33 cellular contexts compared by ENCODE assay signal in genomic region chr14:31508140-31508539, GRCh38. TPM values are rescaled to one million over a fixed set of nuclear protein-coding genes. Genes with fewer than 3 reads are reported as not detected.
"Had no signal": no experiment of that assay in that cellular context is flagged by ENCODE, and none has a peak within 500 bp of the region (broad histone marks: within the 10 kb centered on the region; RNA-seq: fewer than 3 reads in every experiment).

No MANE protein-coding gene starts in this region.

- H3K4me1 ChIP-seq: left lung, pancreas, prostate gland had no signal

- H3K27me3 ChIP-seq: left lung, pancreas, sigmoid colon, suprapubic skin, tibial nerve had no signal

- H3K9me3 ChIP-seq: left lung, lower lobe of right lung, pancreas, prostate gland, sigmoid colon, suprapubic skin, tibial nerve had no signal

- H3K27ac Mint-ChIP-seq: activated CD4-positive, alpha-beta T cell treated with anti-CD3 and anti-CD28 coated beads for 36 hours; activated naive CD4-positive, alpha-beta T cell treated with anti-CD3 and anti-CD28 coated beads, Interleukin-2, amount 50 U/mL, for 72 hours; activated T-cell treated with anti-CD3 and anti-CD28 coated beads, Interleukin-2, amount 50 U/mL, for 72 hours had no signal

- H3K4me3 ChIP-seq: left lung, lower lobe of right lung, pancreas, prostate gland, sigmoid colon, suprapubic skin, tibial nerve had no signal

- H3K4me3 Mint-ChIP-seq: activated CD4-positive, alpha-beta T cell treated with anti-CD3 and anti-CD28 coated beads for 36 hours; activated T-cell treated with anti-CD3 and anti-CD28 coated beads, Interleukin-2, amount 50 U/mL, for 72 hours had no signal

- DNase-seq: activated CD4-positive, alpha-beta T cell treated with anti-CD3 and anti-CD28 coated beads for 36 hours; activated CD4-positive, alpha-beta T cell treated with anti-CD3 and anti-CD28 coated beads, Interleukin-2, amount 50 U/mL, for 4 hours; activated CD4-positive, CD25-positive, alpha-beta regulatory T cell; activated naive CD4-positive, alpha-beta T cell; activated T-cell treated with anti-CD3 and anti-CD28 coated beads for 4 hours; activated T-cell treated with anti-CD3 and anti-CD28 coated beads, Interleukin-2, amount 50 U/mL, for 72 hours; cortex of kidney; foreskin fibroblast; head of caudate nucleus; hippocampal formation; left lung; lower lobe of right lung; nucleus accumbens; pancreas; retina; sigmoid colon; stimulated activated CD4-positive, alpha-beta T cell treated with anti-CD3 and anti-CD28 coated beads, Interleukin-15, amount 100 ng/mL, for 24 hours; stimulated activated CD4-positive, alpha-beta T cell treated with anti-CD3 and anti-CD28 coated beads, Interleukin-2, amount 100 ng/mL, for 24 hours; stimulated activated naive CD4-positive, alpha-beta T cell; T-helper 2 cell had no signal

- FAIRE-seq: endothelial cell of umbilical vein, pancreas had no signal

- H3K9me3 Mint-ChIP-seq: activated naive CD4-positive, alpha-beta T cell treated with anti-CD3 and anti-CD28 coated beads, Interleukin-2, amount 50 U/mL, for 72 hours; activated T-cell treated with anti-CD3 and anti-CD28 coated beads, Interleukin-2, amount 50 U/mL, for 72 hours had no signal

- H3K4me1 Mint-ChIP-seq: activated CD4-positive, alpha-beta T cell treated with anti-CD3 and anti-CD28 coated beads for 36 hours had no signal

- H3K27me3 Mint-ChIP-seq: activated CD4-positive, alpha-beta T cell treated with anti-CD3 and anti-CD28 coated beads for 36 hours had no signal

- ATAC-seq: activated CD4-positive, alpha-beta T cell treated with anti-CD3 and anti-CD28 coated beads for 36 hours; activated naive CD4-positive, alpha-beta T cell treated with anti-CD3 and anti-CD28 coated beads, Interleukin-2, amount 50 U/mL, for 72 hours; activated T-cell treated with anti-CD3 and anti-CD28 coated beads, Interleukin-2, amount 50 U/mL, for 72 hours; left lung; lower lobe of right lung; pancreas had no signal

- H3K36me3 ChIP-seq: left lung, lower lobe of right lung, pancreas, prostate gland, sigmoid colon, suprapubic skin, tibial nerve had no signal

- H3K36me3 Mint-ChIP-seq: activated naive CD4-positive, alpha-beta T cell treated with anti-CD3 and anti-CD28 coated beads, Interleukin-2, amount 50 U/mL, for 72 hours had no signal

- H3K27ac ChIP-seq: left lung, lower lobe of right lung, pancreas, prostate gland, sigmoid colon, suprapubic skin, tibial nerve had no signal

RNA-seq across cellular contexts. Expression of gene GPR33, which starts 20.3 kb away (rescaled TPM):
- total RNA-seq: activated CD4-positive, alpha-beta T cell treated with anti-CD3 and anti-CD28 coated beads for 36 hours; activated naive CD4-positive, alpha-beta T cell treated with anti-CD3 and anti-CD28 coated beads, Interleukin-2, amount 50 U/mL, for 72 hours; activated T-cell treated with anti-CD3 and anti-CD28 coated beads, Interleukin-2, amount 50 U/mL, for 72 hours; cardiac septum; chondrocyte; endothelial cell of umbilical vein; kidney epithelial cell; left lung; lower lobe of right lung; mesenteric fat pad; mucosa of gallbladder; pancreas; prostate gland; sigmoid colon; suprapubic skin; tibial nerve; ureter had no signal
- polyA plus RNA-seq: endothelial cell of umbilical vein, esophagus, neural cell, pancreas, sigmoid colon had no signal
